Comparison of ENCODE assay signal across 8 cellular contexts in genomic region chr6:118935331-118935668, GRCh38. TPM values are rescaled to one million over a fixed set of nuclear protein-coding genes. Genes with fewer than 3 reads are reported as not detected.
DNase-seq lines count a peak whose midpoint lies in the region; ATAC-seq and TF ChIP-seq lines count a peak whose summit lies in the region.

No MANE protein-coding gene starts in this region.

- CTCF ChIA-PET in activated naive CD4-positive, alpha-beta T cell treated with anti-CD3 and anti-CD28 coated beads, Interleukin-2, amount 10 ng/mL, durations not matched to agents 7 days and 5 days (lab: Charles Lee): no interaction called here

- peak overlapping the region; percentile 82 for H3K4me3 ChIP-seq in choroid plexus epithelial cell (ENCODE audit: low read depth, low read length)

- TF ChIP-seq CTCF in choroid plexus epithelial cell (conservative IDR thresholded peaks at IDR 0.05; ENCODE audit: low read depth, low read length) (no peak), neural crest cell (conservative IDR thresholded peaks at IDR 0.05) (no peak)

- H3K36me3 Mint-ChIP-seq in activated naive CD4-positive, alpha-beta T cell treated with anti-CD3 and anti-CD28 coated beads, Interleukin-2, amount 10 ng/mL, durations not matched to agents 7 days and 5 days: peaks cover 33% of the 10 kb centered on the region
- peaks cover 13% of the 10 kb centered on the region for H3K36me3 Mint-ChIP-seq in neural crest cell (ENCODE audit: low read depth)

- peaks cover 8% of the 10 kb centered on the region for H3K9me3 Mint-ChIP-seq in activated naive CD4-positive, alpha-beta T cell treated with anti-CD3 and anti-CD28 coated beads, Interleukin-2, amount 10 ng/mL, durations not matched to agents 7 days and 5 days
- peaks cover 3% of the 10 kb centered on the region for H3K9me3 Mint-ChIP-seq in neural crest cell

- peak overlapping the region; percentile 94 for H3K27ac Mint-ChIP-seq in activated naive CD4-positive, alpha-beta T cell treated with anti-CD3 and anti-CD28 coated beads, Interleukin-2, amount 10 ng/mL, durations not matched to agents 7 days and 5 days
- H3K27ac Mint-ChIP-seq in neural crest cell (ENCODE audit: unreplicated experiment): peak overlapping the region; percentile 99

- peak; percentile 0 for ATAC-seq in HG03521 (IDR thresholded peaks at IDR 0.05; ENCODE audit: unreplicated experiment)

- peak overlapping the region; percentile 83 for H3K4me3 Mint-ChIP-seq in activated naive CD4-positive, alpha-beta T cell treated with anti-CD3 and anti-CD28 coated beads, Interleukin-2, amount 10 ng/mL, durations not matched to agents 7 days and 5 days
- peak overlapping the region; percentile 95 for H3K4me3 Mint-ChIP-seq in neural crest cell

- no peak for DNase-seq in activated naive CD4-positive, alpha-beta T cell treated with anti-CD3 and anti-CD28 coated beads, Interleukin-2, amount 10 ng/mL, durations not matched to agents 7 days and 5 days
- no peak for DNase-seq in activated naive CD4-positive, alpha-beta T cell (lab: John Stamatoyannopoulos, UW)
- DNase-seq in choroid plexus epithelial cell (ENCODE audit: low read depth) (no peak), neural crest cell (ENCODE audit: low read depth, low spot score) (no peak), COLO668 (lab: John Stamatoyannopoulos, UW; ENCODE audit: unreplicated experiment) (no peak), NCI-H82 treated with DMSO at 0.1 percent for 48 hours (lab: John Stamatoyannopoulos, UW; ENCODE audit: unreplicated experiment) (no peak), COLO829 (ENCODE audit: low spot score) (no peak)

- peaks cover 25% of the 10 kb centered on the region for H3K4me1 Mint-ChIP-seq in activated naive CD4-positive, alpha-beta T cell treated with anti-CD3 and anti-CD28 coated beads, Interleukin-2, amount 10 ng/mL, durations not matched to agents 7 days and 5 days
- peaks cover 30% of the 10 kb centered on the region for H3K4me1 Mint-ChIP-seq in neural crest cell

- H3K27me3 Mint-ChIP-seq in activated naive CD4-positive, alpha-beta T cell treated with anti-CD3 and anti-CD28 coated beads, Interleukin-2, amount 10 ng/mL, durations not matched to agents 7 days and 5 days: no peaks in the 10 kb centered on the region
- H3K27me3 Mint-ChIP-seq in neural crest cell (ENCODE audit: low read depth): no peaks in the 10 kb centered on the region

RNA-seq across cellular contexts. Expression of gene MCM9, which starts 0.3 kb away (rescaled TPM):
- 20.4 and 20.7 TPM in 2 replicates for total RNA-seq in neural crest cell

RNA-seq across cellular contexts. Expression of gene ASF1A, which starts 41.3 kb away (rescaled TPM):
- 39.6 and 40.1 TPM in 2 replicates for total RNA-seq in neural crest cell
